In the genomic region with DNA sequence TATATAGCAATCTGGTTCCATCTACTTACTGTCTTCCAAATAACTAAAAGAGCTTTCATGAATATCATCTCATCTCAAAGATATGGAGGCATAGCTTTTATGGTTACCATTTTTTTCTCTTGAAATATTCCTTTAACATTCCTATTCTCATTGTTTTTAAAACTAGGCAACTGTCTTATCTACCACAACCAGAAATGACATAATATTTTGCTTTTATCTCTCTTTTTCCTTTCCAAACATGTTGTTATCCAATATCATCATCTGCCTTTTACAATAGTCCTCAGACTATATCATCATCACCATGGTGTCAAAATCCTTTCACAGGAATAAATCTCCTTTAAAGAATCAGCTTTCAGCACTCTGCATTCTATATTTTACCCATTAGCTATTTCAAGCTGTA, we compare ENCODE assay signal across 9 cellular contexts.
"Had no signal": no experiment of that assay in that cellular context is flagged by ENCODE, and none has a peak within 500 bp of the region (broad histone marks: within the 10 kb centered on the region; RNA-seq: fewer than 3 reads in every experiment).

No MANE protein-coding gene starts in this region.

- H3K9ac ChIP-seq: GM23248 had no signal

- DNase-seq: GM23248, GOT3, H7, HFFc6 had no signal

- H3K4me1 Mint-ChIP-seq: IgD-negative memory B cell had no signal

- H3K9me3 Mint-ChIP-seq: IgD-negative memory B cell had no signal

- H3K27me3 Mint-ChIP-seq: IgD-negative memory B cell had no signal

- H3K4me3 Mint-ChIP-seq: HFFc6, IgD-negative memory B cell had no signal

- H2AFZ ChIP-seq: GM23248 had no signal

- ATAC-seq: HCT116, HepG2 had no signal

- H3K27ac ChIP-seq: GM23248, HL-60 had no signal

- H3K9me3 ChIP-seq: HAP-1 had no signal

- H3K36me3 ChIP-seq: HAP-1 had no signal

- H3K36me3 Mint-ChIP-seq: IgD-negative memory B cell had no signal

- H3K4me3 ChIP-seq: GM23248, HAP-1 had no signal

- H3K27ac Mint-ChIP-seq: HFFc6, IgD-negative memory B cell had no signal
